23 cellular contexts compared by ENCODE assay signal in genomic region chr2:208300847-208301618, GRCh38. TPM values are rescaled to one million over a fixed set of nuclear protein-coding genes. Genes with fewer than 3 reads are reported as not detected.
DNase-seq lines count a peak whose midpoint lies in the region; ATAC-seq, FAIRE-seq and TF ChIP-seq lines count a peak whose summit lies in the region.
"Had no signal": no experiment of that assay in that cellular context is flagged by ENCODE, and none has a peak within 500 bp of the region (broad histone marks: within the 10 kb centered on the region; RNA-seq: fewer than 3 reads in every experiment).

No MANE protein-coding gene starts in this region.

- H3K27me3 ChIP-seq in mammary epithelial cell (ENCODE audit: insufficient read depth, low read length) (no peaks in the 10 kb centered on the region), breast epithelium (no peaks in the 10 kb centered on the region), WERI-Rb-1 (ENCODE audit: insufficient read depth, low read depth, severe bottlenecking) (no peaks in the 10 kb centered on the region), keratinocyte (ENCODE audit: control insufficient read depth, extremely low read depth, insufficient read depth, low read length) (no peaks in the 10 kb centered on the region)

- FAIRE-seq in keratinocyte (lab: Jason Lieb, UNC) = peak; percentile 81
- FAIRE-seq: A204.1, H1 had no signal

- H3K79me2 ChIP-seq in mammary epithelial cell (ENCODE audit: insufficient read depth, low read length) = peaks cover 8% of the 10 kb centered on the region
- H3K79me2 ChIP-seq in keratinocyte (ENCODE audit: control insufficient read depth, insufficient read depth, low read length) = no peaks in the 10 kb centered on the region

- H3K9me3 ChIP-seq in mammary epithelial cell (replicated peaks; ENCODE audit: insufficient read depth, low read length) (no peaks in the 10 kb centered on the region), breast epithelium (no peaks in the 10 kb centered on the region), WERI-Rb-1 (ENCODE audit: severe bottlenecking) (no peaks in the 10 kb centered on the region), keratinocyte (ENCODE audit: control insufficient read depth, low read depth, low read length) (no peaks in the 10 kb centered on the region)
- H3K9me3 ChIP-seq: SK-N-SH had no signal

- H3K4me2 ChIP-seq in mammary epithelial cell (ENCODE audit: insufficient read depth, low read depth, low read length) (peak overlapping the region; percentile 21), keratinocyte (ENCODE audit: control insufficient read depth, extremely low read depth, insufficient read depth, low read depth, low read length) (peak overlapping the region; percentile 59)
- H3K4me2 ChIP-seq: KMS-11, PC-9, SK-N-SH had no signal

- no peak overlapping the region for H3K4me3 ChIP-seq in mammary epithelial cell (replicated peaks in 1 of 3; ENCODE audit: insufficient read depth in 1 of 3, low read depth in 2 of 3, low read length in 3 of 3)
- no peak overlapping the region for H3K4me3 ChIP-seq in breast epithelium
- no peak overlapping the region for H3K4me3 ChIP-seq in WERI-Rb-1 (ENCODE audit: low read depth, low read length)
- no peak overlapping the region for H3K4me3 ChIP-seq in keratinocyte (ENCODE audit: control insufficient read depth in 2 of 3, extremely low read depth in 1 of 3, insufficient read depth in 2 of 3, low read depth in 1 of 3, low read length in 3 of 3)
- H3K4me3 ChIP-seq: PC-9 had no signal

- no peak for TF ChIP-seq CTCF in mammary epithelial cell (conservative IDR thresholded peaks at IDR 0.05 in 1 of 2, IDR thresholded peaks at IDR 0.05 in 1 of 2; ENCODE audit: extremely low read depth in 1 of 2, insufficient read depth in 1 of 2, low read depth in 1 of 2, low read length in 2 of 2)
- no peak for TF ChIP-seq CTCF in breast epithelium (IDR thresholded peaks at IDR 0.05)
- TF ChIP-seq CTCF in WERI-Rb-1 (IDR thresholded peaks at IDR 0.05; ENCODE audit: low read depth, low read length) = no peak
- TF ChIP-seq CTCF in keratinocyte (optimal IDR thresholded peaks at IDR 0.05 in 1 of 3, IDR thresholded peaks at IDR 0.05 in 1 of 3, conservative IDR thresholded peaks at IDR 0.05 in 1 of 3; ENCODE audit: extremely low read depth in 1 of 3, insufficient read depth in 2 of 3, low read length in 3 of 3) = no peak

- H3K4me1 ChIP-seq in mammary epithelial cell (ENCODE audit: insufficient read depth, low read length) (no peaks in the 10 kb centered on the region), breast epithelium (no peaks in the 10 kb centered on the region), keratinocyte (ENCODE audit: control insufficient read depth, extremely low read depth, insufficient read depth, low read length) (peaks cover 16% of the 10 kb centered on the region)

- CTCF ChIA-PET in mammary epithelial cell (lab: Charles Lee; ENCODE audit: low non-redundant PET) = no interaction called here

- no peak overlapping the region for H2AFZ ChIP-seq in mammary epithelial cell (ENCODE audit: low read depth, low read length)
- no peak overlapping the region for H2AFZ ChIP-seq in keratinocyte (ENCODE audit: control insufficient read depth, low read length)
- H2AFZ ChIP-seq: PC-9 had no signal

- DNase-seq in mammary epithelial cell = peak; percentile 56
- no peak for DNase-seq in breast epithelium (ENCODE audit: low spot score in 2 of 2)
- DNase-seq in WERI-Rb-1 = no peak
- peak; percentile 5 for DNase-seq in keratinocyte (ENCODE audit: low read depth, low spot score)
- no peak for DNase-seq in activated T-cell treated with anti-CD3 and anti-CD28 coated beads, Interleukin-2, amount 50 U/mL, for 1 hour
- DNase-seq in activated effector memory CD4-positive, alpha-beta T cell treated with anti-CD3 and anti-CD28 coated beads, Interleukin-2, amount 50 U/mL, for 16 hours = no peak
- DNase-seq: CD4-positive, CD25-positive, alpha-beta regulatory T cell; DMS 273 treated with DMSO at 0.1 percent for 48 hours; DMS79 treated with DMSO at 0.1 percent for 48 hours; IMR-90; NCI-H1105; NCI-H146; NCI-H2029 treated with DMSO at 0.1 percent for 48 hours; NCI-H446 treated with DMSO at 0.1 percent for 48 hours; NCI-H526 treated with DMSO at 0.1 percent for 48 hours; PC-9; RPMI8226; SIG-M5; SK-N-SH had no signal

- H3K9me1 ChIP-seq in keratinocyte (ENCODE audit: control insufficient read depth, extremely low read depth, insufficient read depth, low read length) = no peaks in the 10 kb centered on the region

- H3K36me3 ChIP-seq in mammary epithelial cell (ENCODE audit: insufficient read depth, low read length) (peaks cover 18% of the 10 kb centered on the region), breast epithelium (peaks cover 8% of the 10 kb centered on the region), WERI-Rb-1 (peaks cover 48% of the 10 kb centered on the region), keratinocyte (ENCODE audit: control insufficient read depth in 2 of 2, extremely low read depth in 1 of 2, insufficient read depth in 2 of 2, low read length in 2 of 2) (peaks cover 10 to 25% of the 10 kb centered on the region in 2 experiments)

- 77% methylated on average over 5 of the region's 5 CpGs for WGBS in mammary epithelial cell (ENCODE audit: low coverage, missing lambda C conversion rate)

- dilution Hi-C loops in mammary epithelial cell (cut with HindIII; ENCODE audit: low sequenced_read_pairs) (no loop called here), keratinocyte (cut with MboI; ENCODE audit: extremely low pct_ligation_motif_present, low sequenced_read_pairs) (no loop called here)

- H3K27ac ChIP-seq in mammary epithelial cell (ENCODE audit: insufficient read depth, low read depth, low read length) (no peak overlapping the region), breast epithelium (no peak overlapping the region), WERI-Rb-1 (peak overlapping the region; percentile 31), keratinocyte (ENCODE audit: control insufficient read depth, insufficient read depth, low read length) (peak overlapping the region; percentile 42)
- H3K27ac ChIP-seq: KMS-11, PC-9 had no signal

- BruUV-seq in mammary epithelial cell (replicated peaks; lab: Mats Ljungman, UMichigan) = no TSS peak

- intact Hi-C loops in mammary epithelial cell (cut with micrococcal nuclease) (no loop called here), breast epithelium (cut with DNase I; ENCODE audit: low total_unique reads) (no loop called here)

- H4K20me1 ChIP-seq in mammary epithelial cell (ENCODE audit: insufficient read depth, low read length) (no peaks in the 10 kb centered on the region), keratinocyte (ENCODE audit: control insufficient read depth, extremely low read depth, insufficient read depth, low read length) (no peaks in the 10 kb centered on the region)

- in situ Hi-C loops in mammary epithelial cell (cut with MboI; ENCODE audit: low sequenced_read_pairs in 2 of 2) = no loop called here

- no peak for TF ChIP-seq POLR2A in breast epithelium (IDR thresholded peaks at IDR 0.05)

- no peak for ATAC-seq in GM21737 (IDR thresholded peaks at IDR 0.05; ENCODE audit: unreplicated experiment)

- H3K9ac ChIP-seq in mammary epithelial cell (ENCODE audit: insufficient read depth, low read length) = no peak overlapping the region
- no peak overlapping the region for H3K9ac ChIP-seq in keratinocyte (ENCODE audit: control insufficient read depth, extremely low read depth, insufficient read depth, low read length)
- H3K9ac ChIP-seq: KMS-11, SK-N-SH had no signal

RNA-seq across cellular contexts. Expression of gene PIKFYVE, which starts 35.0 kb away (rescaled TPM):
- 10 to 100 TPM; 31.9 to 44.2 TPM for total RNA-seq in mammary epithelial cell
- 11.8 TPM for polyA plus RNA-seq in mammary epithelial cell
- 24.4 TPM for polyA minus RNA-seq in mammary epithelial cell
- total RNA-seq in breast epithelium = 10 to 100 TPM; 33.8 to 55.8 (median 45.1) TPM
- polyA plus RNA-seq in keratinocyte = 12.7 to 18.4 TPM (median 13.5 TPM) in 3 replicates
- 6.0 TPM for polyA plus RNA-seq in keratinocyte (2011; ENCODE audit: low read depth)
- polyA plus RNA-seq in keratinocyte (2011; cell fraction: cytosol; rRNA removed) = 6.0 and 11.1 TPM in 2 replicates
- polyA plus RNA-seq in keratinocyte (2011; cell fraction: nucleus; rRNA removed) = 24.6 and 27.8 TPM in 2 replicates
- 5.0 and 7.5 TPM in 2 replicates for polyA plus RNA-seq in keratinocyte (2012; ENCODE audit: low replicate concordance)
- polyA minus RNA-seq in keratinocyte = 11.8 to 46.8 TPM (median 28.3 TPM) in 3 replicates
- polyA minus RNA-seq in keratinocyte (2011; cell fraction: cytosol; rRNA and poly(A)+ RNA removed) = 10.4 TPM
- polyA minus RNA-seq in keratinocyte (2011; cell fraction: nucleus; rRNA and poly(A)+ RNA removed) = 45.1 and 71.0 TPM in 2 replicates

RNA-seq across cellular contexts. Expression of gene IDH1, which starts 46.2 kb away (rescaled TPM):
- total RNA-seq in mammary epithelial cell (100 to 1,000 TPM; 113 to 125 TPM), breast epithelium (100 to 1,000 TPM in 1 of 3 donors, 10 to 100 TPM in 2; 80.3 to 333 (median 94.5) TPM)
- polyA plus RNA-seq in mammary epithelial cell (110 TPM), keratinocyte (96.3 to 160 TPM (median 116 TPM) in 3 replicates)
- polyA minus RNA-seq in mammary epithelial cell (73.6 TPM), keratinocyte (29.0 to 119 TPM (median 77.0 TPM) in 3 replicates)
- polyA plus RNA-seq in keratinocyte (2011; ENCODE audit: low read depth) = 70.3 TPM
- polyA plus RNA-seq in keratinocyte (2011; cell fraction: cytosol; rRNA removed) = 68.2 and 118 TPM in 2 replicates
- 83.7 and 116 TPM in 2 replicates for polyA plus RNA-seq in keratinocyte (2011; cell fraction: nucleus; rRNA removed)
- 46.5 and 96.9 TPM in 2 replicates for polyA plus RNA-seq in keratinocyte (2012; ENCODE audit: low replicate concordance)
- 67.3 TPM for polyA minus RNA-seq in keratinocyte (2011; cell fraction: cytosol; rRNA and poly(A)+ RNA removed)
- 36.9 and 61.1 TPM in 2 replicates for polyA minus RNA-seq in keratinocyte (2011; cell fraction: nucleus; rRNA and poly(A)+ RNA removed)

Comparison
In these comparisons a context has a peak if more than half of its experiments do, and no peak if none do; other contexts are left out.
1. DNase-seq: peak in mammary epithelial cell (single experiment) and keratinocyte (single experiment); none in breast epithelium (0 of 2), WERI-Rb-1 (single experiment), activated T-cell treated with anti-CD3 and anti-CD28 coated beads, Interleukin-2, amount 50 U/mL, for 1 hour (single experiment) and activated effector memory CD4-positive, alpha-beta T cell treated with anti-CD3 and anti-CD28 coated beads, Interleukin-2, amount 50 U/mL, for 16 hours (single experiment).
2. H3K27ac ChIP-seq: peak in WERI-Rb-1 (single experiment) and keratinocyte (single experiment); none in mammary epithelial cell (single experiment) and breast epithelium (0 of 2).